1 cellular context compared by ENCODE assay signal in the genomic region with DNA sequence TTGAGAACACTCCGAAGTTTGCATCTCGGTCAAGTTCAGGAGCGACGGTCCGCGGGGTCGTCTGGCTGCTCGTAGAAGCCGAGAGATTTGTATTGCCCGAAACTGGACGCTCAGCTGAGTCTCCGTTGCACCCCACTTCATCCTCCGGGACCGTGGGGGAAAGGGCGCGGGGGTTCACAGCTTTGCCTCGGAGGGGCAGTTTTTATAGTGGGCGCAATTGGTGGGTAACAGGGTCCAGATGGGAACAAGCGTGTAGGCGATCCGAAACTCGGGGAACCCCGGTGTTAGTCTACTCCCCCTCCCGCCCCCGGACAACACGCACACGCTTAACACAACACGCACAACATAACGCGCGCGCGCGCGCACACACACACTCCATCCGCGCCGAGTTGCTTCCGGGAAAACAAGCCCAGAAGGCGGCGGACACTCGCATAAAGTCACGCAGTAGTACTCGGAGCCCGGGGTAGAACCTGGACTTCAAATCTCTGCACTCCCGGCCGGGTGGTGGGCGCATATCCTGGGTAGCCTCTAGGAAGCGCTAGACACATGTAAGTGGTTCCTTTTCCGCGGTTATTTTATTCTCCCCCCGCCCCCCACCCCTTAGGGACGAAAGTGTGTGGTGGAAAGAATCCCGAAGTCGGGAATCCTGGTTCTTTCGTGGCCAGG.
A peak's percentile ranks its signal among the peaks of the same experiment; 100 is the strongest.
TF ChIP-seq lines count a peak whose summit lies in the region.

No MANE protein-coding gene starts in this region.

TF ChIP-seq in K562, 482 proteins besides CTCF, POLR2A, EP300 and RAD21 (continued from another document and continues in another):
- TF ChIP-seq SMARCA4 (IDR thresholded peaks at IDR 0.05) (0 out of 2 replicates have a peak, but pooled peaks have one; percentile 16), ZNF830 (CRISPR knock-in tag; IDR thresholded peaks at IDR 0.05) (peak; percentile 8; the same call in 1 of the 2 replicates), POLR3G (IDR thresholded peaks at IDR 0.05; ENCODE audit: extremely low read depth, insufficient read length, insufficient replicate concordance) (no peak), TEAD1 (CRISPR knock-in tag; IDR thresholded peaks at IDR 0.05) (no peak; a peak in 1 of 4 replicates), FOXA3 (CRISPR knock-in tag; conservative IDR thresholded peaks at IDR 0.05 in 1 of 2, IDR thresholded peaks at IDR 0.05 in 1 of 2) (no peak), RBM25 (IDR thresholded peaks at IDR 0.05; ENCODE audit: low read depth, low read length, severe bottlenecking) (no peak), SRSF3 (IDR thresholded peaks at IDR 0.05; ENCODE audit: insufficient read depth, low read length) (0 out of 2 replicates have a peak, but pooled peaks have one; percentile 51), PCBP2 (IDR thresholded peaks at IDR 0.05; ENCODE audit: low read depth, low read length, poor library complexity, severe bottlenecking) (no peak), NONO (IDR thresholded peaks at IDR 0.05; ENCODE audit: low read depth in 2 of 2, low read length in 1 of 2) (peak in 1 of 2 experiments; percentile 17; a peak in 1 of 4 replicates), NFIC (IDR thresholded peaks at IDR 0.05) (no peak), MTA3 (IDR thresholded peaks at IDR 0.05; ENCODE audit: borderline replicate concordance) (no peak), FOXK1 (CRISPR knock-in tag; IDR thresholded peaks at IDR 0.05; ENCODE audit: borderline replicate concordance) (0 out of 2 replicates have a peak, but pooled peaks have one; percentile 11), ZNF589 (CRISPR knock-in tag; IDR thresholded peaks at IDR 0.05; ENCODE audit: low read depth) (no peak), HMG20B (CRISPR knock-in tag; IDR thresholded peaks at IDR 0.05) (no peak), ELF2 (CRISPR knock-in tag; IDR thresholded peaks at IDR 0.05) (no peak)
- TF ChIP-seq, protein P1, sequence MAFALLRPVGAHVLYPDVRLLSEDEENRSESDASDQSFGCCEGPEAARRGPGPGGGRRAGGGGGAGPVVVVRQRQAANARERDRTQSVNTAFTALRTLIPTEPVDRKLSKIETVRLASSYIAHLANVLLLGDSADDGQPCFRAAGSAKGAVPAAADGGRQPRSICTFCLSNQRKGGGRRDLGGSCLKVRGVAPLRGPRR (CRISPR knock-in tag; IDR thresholded peaks at IDR 0.05) = no peak
- TF ChIP-seq, protein P2, sequence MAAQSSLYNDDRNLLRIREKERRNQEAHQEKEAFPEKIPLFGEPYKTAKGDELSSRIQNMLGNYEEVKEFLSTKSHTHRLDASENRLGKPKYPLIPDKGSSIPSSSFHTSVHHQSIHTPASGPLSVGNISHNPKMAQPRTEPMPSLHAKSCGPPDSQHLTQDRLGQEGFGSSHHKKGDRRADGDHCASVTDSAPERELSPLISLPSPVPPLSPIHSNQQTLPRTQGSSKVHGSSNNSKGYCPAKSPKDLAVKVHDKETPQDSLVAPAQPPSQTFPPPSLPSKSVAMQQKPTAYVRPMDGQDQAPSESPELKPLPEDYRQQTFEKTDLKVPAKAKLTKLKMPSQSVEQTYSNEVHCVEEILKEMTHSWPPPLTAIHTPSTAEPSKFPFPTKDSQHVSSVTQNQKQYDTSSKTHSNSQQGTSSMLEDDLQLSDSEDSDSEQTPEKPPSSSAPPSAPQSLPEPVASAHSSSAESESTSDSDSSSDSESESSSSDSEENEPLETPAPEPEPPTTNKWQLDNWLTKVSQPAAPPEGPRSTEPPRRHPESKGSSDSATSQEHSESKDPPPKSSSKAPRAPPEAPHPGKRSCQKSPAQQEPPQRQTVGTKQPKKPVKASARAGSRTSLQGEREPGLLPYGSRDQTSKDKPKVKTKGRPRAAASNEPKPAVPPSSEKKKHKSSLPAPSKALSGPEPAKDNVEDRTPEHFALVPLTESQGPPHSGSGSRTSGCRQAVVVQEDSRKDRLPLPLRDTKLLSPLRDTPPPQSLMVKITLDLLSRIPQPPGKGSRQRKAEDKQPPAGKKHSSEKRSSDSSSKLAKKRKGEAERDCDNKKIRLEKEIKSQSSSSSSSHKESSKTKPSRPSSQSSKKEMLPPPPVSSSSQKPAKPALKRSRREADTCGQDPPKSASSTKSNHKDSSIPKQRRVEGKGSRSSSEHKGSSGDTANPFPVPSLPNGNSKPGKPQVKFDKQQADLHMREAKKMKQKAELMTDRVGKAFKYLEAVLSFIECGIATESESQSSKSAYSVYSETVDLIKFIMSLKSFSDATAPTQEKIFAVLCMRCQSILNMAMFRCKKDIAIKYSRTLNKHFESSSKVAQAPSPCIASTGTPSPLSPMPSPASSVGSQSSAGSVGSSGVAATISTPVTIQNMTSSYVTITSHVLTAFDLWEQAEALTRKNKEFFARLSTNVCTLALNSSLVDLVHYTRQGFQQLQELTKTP (IDR thresholded peaks at IDR 0.05; ENCODE audit: low read depth in 1 of 2, partially characterized antibody in 2 of 2) = no peak
- TF ChIP-seq, protein P3, sequence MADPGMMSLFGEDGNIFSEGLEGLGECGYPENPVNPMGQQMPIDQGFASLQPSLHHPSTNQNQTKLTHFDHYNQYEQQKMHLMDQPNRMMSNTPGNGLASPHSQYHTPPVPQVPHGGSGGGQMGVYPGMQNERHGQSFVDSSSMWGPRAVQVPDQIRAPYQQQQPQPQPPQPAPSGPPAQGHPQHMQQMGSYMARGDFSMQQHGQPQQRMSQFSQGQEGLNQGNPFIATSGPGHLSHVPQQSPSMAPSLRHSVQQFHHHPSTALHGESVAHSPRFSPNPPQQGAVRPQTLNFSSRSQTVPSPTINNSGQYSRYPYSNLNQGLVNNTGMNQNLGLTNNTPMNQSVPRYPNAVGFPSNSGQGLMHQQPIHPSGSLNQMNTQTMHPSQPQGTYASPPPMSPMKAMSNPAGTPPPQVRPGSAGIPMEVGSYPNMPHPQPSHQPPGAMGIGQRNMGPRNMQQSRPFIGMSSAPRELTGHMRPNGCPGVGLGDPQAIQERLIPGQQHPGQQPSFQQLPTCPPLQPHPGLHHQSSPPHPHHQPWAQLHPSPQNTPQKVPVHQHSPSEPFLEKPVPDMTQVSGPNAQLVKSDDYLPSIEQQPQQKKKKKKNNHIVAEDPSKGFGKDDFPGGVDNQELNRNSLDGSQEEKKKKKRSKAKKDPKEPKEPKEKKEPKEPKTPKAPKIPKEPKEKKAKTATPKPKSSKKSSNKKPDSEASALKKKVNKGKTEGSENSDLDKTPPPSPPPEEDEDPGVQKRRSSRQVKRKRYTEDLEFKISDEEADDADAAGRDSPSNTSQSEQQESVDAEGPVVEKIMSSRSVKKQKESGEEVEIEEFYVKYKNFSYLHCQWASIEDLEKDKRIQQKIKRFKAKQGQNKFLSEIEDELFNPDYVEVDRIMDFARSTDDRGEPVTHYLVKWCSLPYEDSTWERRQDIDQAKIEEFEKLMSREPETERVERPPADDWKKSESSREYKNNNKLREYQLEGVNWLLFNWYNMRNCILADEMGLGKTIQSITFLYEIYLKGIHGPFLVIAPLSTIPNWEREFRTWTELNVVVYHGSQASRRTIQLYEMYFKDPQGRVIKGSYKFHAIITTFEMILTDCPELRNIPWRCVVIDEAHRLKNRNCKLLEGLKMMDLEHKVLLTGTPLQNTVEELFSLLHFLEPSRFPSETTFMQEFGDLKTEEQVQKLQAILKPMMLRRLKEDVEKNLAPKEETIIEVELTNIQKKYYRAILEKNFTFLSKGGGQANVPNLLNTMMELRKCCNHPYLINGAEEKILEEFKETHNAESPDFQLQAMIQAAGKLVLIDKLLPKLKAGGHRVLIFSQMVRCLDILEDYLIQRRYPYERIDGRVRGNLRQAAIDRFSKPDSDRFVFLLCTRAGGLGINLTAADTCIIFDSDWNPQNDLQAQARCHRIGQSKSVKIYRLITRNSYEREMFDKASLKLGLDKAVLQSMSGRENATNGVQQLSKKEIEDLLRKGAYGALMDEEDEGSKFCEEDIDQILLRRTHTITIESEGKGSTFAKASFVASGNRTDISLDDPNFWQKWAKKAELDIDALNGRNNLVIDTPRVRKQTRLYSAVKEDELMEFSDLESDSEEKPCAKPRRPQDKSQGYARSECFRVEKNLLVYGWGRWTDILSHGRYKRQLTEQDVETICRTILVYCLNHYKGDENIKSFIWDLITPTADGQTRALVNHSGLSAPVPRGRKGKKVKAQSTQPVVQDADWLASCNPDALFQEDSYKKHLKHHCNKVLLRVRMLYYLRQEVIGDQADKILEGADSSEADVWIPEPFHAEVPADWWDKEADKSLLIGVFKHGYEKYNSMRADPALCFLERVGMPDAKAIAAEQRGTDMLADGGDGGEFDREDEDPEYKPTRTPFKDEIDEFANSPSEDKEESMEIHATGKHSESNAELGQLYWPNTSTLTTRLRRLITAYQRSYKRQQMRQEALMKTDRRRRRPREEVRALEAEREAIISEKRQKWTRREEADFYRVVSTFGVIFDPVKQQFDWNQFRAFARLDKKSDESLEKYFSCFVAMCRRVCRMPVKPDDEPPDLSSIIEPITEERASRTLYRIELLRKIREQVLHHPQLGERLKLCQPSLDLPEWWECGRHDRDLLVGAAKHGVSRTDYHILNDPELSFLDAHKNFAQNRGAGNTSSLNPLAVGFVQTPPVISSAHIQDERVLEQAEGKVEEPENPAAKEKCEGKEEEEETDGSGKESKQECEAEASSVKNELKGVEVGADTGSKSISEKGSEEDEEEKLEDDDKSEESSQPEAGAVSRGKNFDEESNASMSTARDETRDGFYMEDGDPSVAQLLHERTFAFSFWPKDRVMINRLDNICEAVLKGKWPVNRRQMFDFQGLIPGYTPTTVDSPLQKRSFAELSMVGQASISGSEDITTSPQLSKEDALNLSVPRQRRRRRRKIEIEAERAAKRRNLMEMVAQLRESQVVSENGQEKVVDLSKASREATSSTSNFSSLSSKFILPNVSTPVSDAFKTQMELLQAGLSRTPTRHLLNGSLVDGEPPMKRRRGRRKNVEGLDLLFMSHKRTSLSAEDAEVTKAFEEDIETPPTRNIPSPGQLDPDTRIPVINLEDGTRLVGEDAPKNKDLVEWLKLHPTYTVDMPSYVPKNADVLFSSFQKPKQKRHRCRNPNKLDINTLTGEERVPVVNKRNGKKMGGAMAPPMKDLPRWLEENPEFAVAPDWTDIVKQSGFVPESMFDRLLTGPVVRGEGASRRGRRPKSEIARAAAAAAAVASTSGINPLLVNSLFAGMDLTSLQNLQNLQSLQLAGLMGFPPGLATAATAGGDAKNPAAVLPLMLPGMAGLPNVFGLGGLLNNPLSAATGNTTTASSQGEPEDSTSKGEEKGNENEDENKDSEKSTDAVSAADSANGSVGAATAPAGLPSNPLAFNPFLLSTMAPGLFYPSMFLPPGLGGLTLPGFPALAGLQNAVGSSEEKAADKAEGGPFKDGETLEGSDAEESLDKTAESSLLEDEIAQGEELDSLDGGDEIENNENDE (IDR thresholded peaks at IDR 0.05; ENCODE audit: low read depth, low read length) = no peak
- TF ChIP-seq, protein P4, sequence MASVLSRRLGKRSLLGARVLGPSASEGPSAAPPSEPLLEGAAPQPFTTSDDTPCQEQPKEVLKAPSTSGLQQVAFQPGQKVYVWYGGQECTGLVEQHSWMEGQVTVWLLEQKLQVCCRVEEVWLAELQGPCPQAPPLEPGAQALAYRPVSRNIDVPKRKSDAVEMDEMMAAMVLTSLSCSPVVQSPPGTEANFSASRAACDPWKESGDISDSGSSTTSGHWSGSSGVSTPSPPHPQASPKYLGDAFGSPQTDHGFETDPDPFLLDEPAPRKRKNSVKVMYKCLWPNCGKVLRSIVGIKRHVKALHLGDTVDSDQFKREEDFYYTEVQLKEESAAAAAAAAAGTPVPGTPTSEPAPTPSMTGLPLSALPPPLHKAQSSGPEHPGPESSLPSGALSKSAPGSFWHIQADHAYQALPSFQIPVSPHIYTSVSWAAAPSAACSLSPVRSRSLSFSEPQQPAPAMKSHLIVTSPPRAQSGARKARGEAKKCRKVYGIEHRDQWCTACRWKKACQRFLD (CRISPR knock-in tag; IDR thresholded peaks at IDR 0.05) = no peak
- TF ChIP-seq, protein P5, sequence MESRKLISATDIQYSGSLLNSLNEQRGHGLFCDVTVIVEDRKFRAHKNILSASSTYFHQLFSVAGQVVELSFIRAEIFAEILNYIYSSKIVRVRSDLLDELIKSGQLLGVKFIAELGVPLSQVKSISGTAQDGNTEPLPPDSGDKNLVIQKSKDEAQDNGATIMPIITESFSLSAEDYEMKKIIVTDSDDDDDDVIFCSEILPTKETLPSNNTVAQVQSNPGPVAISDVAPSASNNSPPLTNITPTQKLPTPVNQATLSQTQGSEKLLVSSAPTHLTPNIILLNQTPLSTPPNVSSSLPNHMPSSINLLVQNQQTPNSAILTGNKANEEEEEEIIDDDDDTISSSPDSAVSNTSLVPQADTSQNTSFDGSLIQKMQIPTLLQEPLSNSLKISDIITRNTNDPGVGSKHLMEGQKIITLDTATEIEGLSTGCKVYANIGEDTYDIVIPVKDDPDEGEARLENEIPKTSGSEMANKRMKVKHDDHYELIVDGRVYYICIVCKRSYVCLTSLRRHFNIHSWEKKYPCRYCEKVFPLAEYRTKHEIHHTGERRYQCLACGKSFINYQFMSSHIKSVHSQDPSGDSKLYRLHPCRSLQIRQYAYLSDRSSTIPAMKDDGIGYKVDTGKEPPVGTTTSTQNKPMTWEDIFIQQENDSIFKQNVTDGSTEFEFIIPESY (CRISPR knock-in tag; IDR thresholded peaks at IDR 0.05) = no peak
